In the genomic region with DNA sequence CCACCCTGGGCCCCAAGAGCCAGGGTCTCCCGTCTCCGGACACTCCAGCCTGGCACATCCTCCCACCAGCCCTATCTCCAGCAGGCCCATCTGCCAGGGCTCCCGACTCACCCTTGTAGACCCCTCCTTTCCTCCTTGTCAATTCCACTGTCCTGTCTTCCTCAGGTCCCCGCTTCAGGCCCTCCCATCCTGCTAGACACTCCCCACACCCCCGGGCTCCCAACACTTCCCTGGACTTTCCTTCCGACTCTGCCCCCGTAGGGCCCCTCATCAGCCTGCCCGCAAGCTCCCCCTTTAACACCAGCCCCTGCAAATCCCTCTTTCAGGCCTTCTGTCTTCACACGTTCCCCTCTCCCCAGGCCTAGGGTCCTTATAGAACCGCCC, we compare ENCODE assay signal across 6 cellular contexts. TPM values are rescaled to one million over a fixed set of nuclear protein-coding genes. Genes with fewer than 3 reads are reported as not detected.
DNase-seq lines count a peak whose midpoint lies in the region; ATAC-seq, FAIRE-seq and TF ChIP-seq lines count a peak whose summit lies in the region.

No MANE protein-coding gene starts in this region.

- no peak overlapping the region for H2AFZ ChIP-seq in trophoblast cell (ENCODE audit: insufficient read depth, low read length, poor library complexity)

- H3K4me3 Mint-ChIP-seq in HFFc6 (peak overlapping the region; percentile 94), MCF 10A (ENCODE audit: unreplicated experiment) (peak overlapping the region; percentile 80)

- no peak overlapping the region for H2BK5ac ChIP-seq in trophoblast cell (ENCODE audit: low read depth, low read length, poor library complexity)

- H3K4me1 ChIP-seq in trophoblast cell (ENCODE audit: control insufficient read depth in 1 of 2, insufficient read depth in 2 of 2, low read length in 2 of 2) (peaks cover 2 to 15% of the 10 kb centered on the region in 2 experiments), body of pancreas (peaks cover 8% of the 10 kb centered on the region)

- H3K4me1 Mint-ChIP-seq in HFFc6 (ENCODE audit: low read depth) (peaks cover 7% of the 10 kb centered on the region), MCF 10A (ENCODE audit: insufficient read depth, unreplicated experiment) (peaks cover 10% of the 10 kb centered on the region)

- H3K27me3 ChIP-seq in trophoblast cell (ENCODE audit: insufficient read depth, low read length): no peaks in the 10 kb centered on the region
- no peaks in the 10 kb centered on the region for H3K27me3 ChIP-seq in body of pancreas

- H3K36me3 Mint-ChIP-seq in HFFc6 (ENCODE audit: low read depth) (peaks cover 13% of the 10 kb centered on the region; the same call in 1 of the 2 replicates), MCF 10A (ENCODE audit: insufficient read depth, unreplicated experiment) (peaks cover 18% of the 10 kb centered on the region)

- H3K27ac Mint-ChIP-seq in HFFc6: peak overlapping the region; percentile 69
- H3K27ac Mint-ChIP-seq in MCF 10A (ENCODE audit: low read depth, unreplicated experiment): peak overlapping the region; percentile 57

- no peak overlapping the region for H2BK120ac ChIP-seq in trophoblast cell (ENCODE audit: insufficient read depth, low read length, poor library complexity)

- no peak overlapping the region for H3K14ac ChIP-seq in trophoblast cell (ENCODE audit: low read length)

- ATAC-seq in body of pancreas: no peak
- no peak for ATAC-seq in GM19395 (IDR thresholded peaks at IDR 0.05; ENCODE audit: unreplicated experiment)

- peaks cover 2% of the 10 kb centered on the region for H3K79me2 ChIP-seq in trophoblast cell (ENCODE audit: control insufficient read depth, insufficient read depth, low read length, poor library complexity)

- TF ChIP-seq POLR2A in H54 (IDR thresholded peaks at IDR 0.05; ENCODE audit: low read depth, low read length): no peak
- TF ChIP-seq POLR2A in body of pancreas (IDR thresholded peaks at IDR 0.05): no peak

- TF ChIP-seq CTCF in HFFc6 (IDR thresholded peaks at IDR 0.05): no peak
- TF ChIP-seq CTCF in MCF 10A (IDR thresholded peaks at IDR 0.05; ENCODE audit: unreplicated experiment): no peak
- TF ChIP-seq CTCF in body of pancreas (IDR thresholded peaks at IDR 0.05): no peak

- H3K23ac ChIP-seq in trophoblast cell (ENCODE audit: low read length): no peak overlapping the region

- intact Hi-C loops in MCF 10A (cut with micrococcal nuclease): no loop called here
- intact Hi-C loops in body of pancreas (cut with DNase I): no loop called here

- CTCF ChIA-PET in MCF 10A (lab: Yijun Ruan, JAX): interaction anchor here (0.7 kb wide), 1 partner anchor 176 kb away, joined by 3 read pairs; no protein-coding TSS in a partner anchor

- no peak overlapping the region for H3K9ac ChIP-seq in trophoblast cell (ENCODE audit: low read length)

- no peak overlapping the region for H2AK5ac ChIP-seq in trophoblast cell (ENCODE audit: low read length)

- H3K18ac ChIP-seq in trophoblast cell (ENCODE audit: low read length): no peak overlapping the region

- H3K36me3 ChIP-seq in trophoblast cell (ENCODE audit: control insufficient read depth in 1 of 2, insufficient read depth in 2 of 2, low read length in 2 of 2) (peaks cover 30 to 40% of the 10 kb centered on the region in 2 experiments), body of pancreas (replicated peaks in 1 of 2; ENCODE audit: insufficient read depth in 1 of 2, low read depth in 2 of 2) (peaks cover 0 to 1% of the 10 kb centered on the region in 2 donors)

- peaks cover 5% of the 10 kb centered on the region for H3K79me1 ChIP-seq in trophoblast cell (ENCODE audit: low read length)

- FAIRE-seq in H54 (lab: Jason Lieb, UNC): no peak

- H4K8ac ChIP-seq in trophoblast cell (ENCODE audit: low read depth, low read length): no peak overlapping the region

- H4K91ac ChIP-seq in trophoblast cell (ENCODE audit: low read depth, low read length): no peak overlapping the region

- H3K27ac ChIP-seq in trophoblast cell (ENCODE audit: low read depth, low read length) (no peak overlapping the region), body of pancreas (no peak overlapping the region)

- BruUV-seq in MCF 10A (replicated peaks; lab: Mats Ljungman, UMichigan): no TSS peak

- H3K4me2 ChIP-seq in trophoblast cell (ENCODE audit: low read length): peak overlapping the region; percentile 83

- no peaks in the 10 kb centered on the region for H3K9me3 ChIP-seq in trophoblast cell (ENCODE audit: insufficient read depth, low read depth, low read length)
- no peaks in the 10 kb centered on the region for H3K9me3 ChIP-seq in body of pancreas

- no peak overlapping the region for H2BK12ac ChIP-seq in trophoblast cell (ENCODE audit: low read length)

- no peak overlapping the region for H4K12ac ChIP-seq in trophoblast cell (ENCODE audit: low read depth, low read length)

- H3K9me3 Mint-ChIP-seq in HFFc6 (no peaks in the 10 kb centered on the region), MCF 10A (ENCODE audit: unreplicated experiment) (no peaks in the 10 kb centered on the region)

- POLR2A ChIA-PET in MCF 10A (lab: Yijun Ruan, JAX): interaction anchor here (0.6 kb wide), 1 partner anchor 69 kb away, joined by 3 read pairs; no protein-coding TSS in a partner anchor

- no CpG with 5 or more reads among the region's 10 CpGs for WGBS in trophoblast cell (ENCODE audit: extremely low coverage, insufficient coverage, insufficient read length)
- WGBS in body of pancreas, 2 donors: 57 to 60% methylated on average over 6 to 7 of the region's 10 CpGs

- no peak for DNase-seq in HFFc6
- DNase-seq in MCF 10A (ENCODE audit: unreplicated experiment): no peak
- no peak for DNase-seq in trophoblast cell
- DNase-seq in H54 (ENCODE audit: insufficient read length, low spot score): no peak
- DNase-seq in body of pancreas: no peak

- H3K4ac ChIP-seq in trophoblast cell (ENCODE audit: low read depth, low read length): no peak overlapping the region

- H3K4me3 ChIP-seq in trophoblast cell (ENCODE audit: low read depth, low read length): no peak overlapping the region
- H3K4me3 ChIP-seq in body of pancreas: no peak overlapping the region

- peaks cover 6% of the 10 kb centered on the region for H3K27me3 Mint-ChIP-seq in HFFc6 (ENCODE audit: insufficient read depth)
- H3K27me3 Mint-ChIP-seq in MCF 10A (ENCODE audit: insufficient read depth, unreplicated experiment): no peaks in the 10 kb centered on the region

RNA-seq across cellular contexts. Expression of gene PRAF2, which starts 1.1 kb away (rescaled TPM):
- total RNA-seq in HFFc6 (2021; fragmentation: NEBNext Ultra II Directional; extraction: Animal tissue kit (Norgen Biotek cat#: 25700)): 100 to 1,000 TPM in 1 of 6 experiments, 10 to 100 TPM in 5; 68.0 to 100 (median 76.7) TPM
- total RNA-seq in MCF 10A (2022): 32.1 and 34.5 TPM in 2 replicates
- polyA plus RNA-seq in trophoblast cell (2013): 45.4 and 45.7 TPM in 2 replicates
- total RNA-seq in body of pancreas: 10 to 100 TPM in 1 of 2 donors, 1 to 10 TPM in 1; 5.4 to 10.9 TPM

RNA-seq across cellular contexts. Expression of gene WDR45, which starts 7.0 kb away (rescaled TPM):
- total RNA-seq in HFFc6 (2021; fragmentation: NEBNext Ultra II Directional; extraction: Animal tissue kit (Norgen Biotek cat#: 25700)): 10 to 100 TPM; 37.4 to 46.6 (median 41.0) TPM
- 93.0 and 96.9 TPM in 2 replicates for total RNA-seq in MCF 10A (2022)
- polyA plus RNA-seq in trophoblast cell (2013): 39.0 and 40.1 TPM in 2 replicates
- total RNA-seq in body of pancreas: 10 to 100 TPM; 59.4 to 77.1 TPM

RNA-seq across cellular contexts. Expression of gene CCDC120, which starts 13.9 kb away (rescaled TPM):
- total RNA-seq in HFFc6 (2021; fragmentation: NEBNext Ultra II Directional; extraction: Animal tissue kit (Norgen Biotek cat#: 25700)): under 1 TPM in 4 of 6 experiments, not detected in 2; 0.05 to 0.62 (median 0.24) TPM
- 10.3 and 14.4 TPM in 2 replicates for total RNA-seq in MCF 10A (2022)
- polyA plus RNA-seq in trophoblast cell (2013): 15.3 and 15.8 TPM in 2 replicates
- total RNA-seq in body of pancreas: 10 to 100 TPM in 1 of 2 donors, 1 to 10 TPM in 1; 6.5 to 13.8 TPM

RNA-seq across cellular contexts. Expression of gene TFE3, which starts 29.5 kb away (rescaled TPM):
- total RNA-seq in HFFc6 (2021; fragmentation: NEBNext Ultra II Directional; extraction: Animal tissue kit (Norgen Biotek cat#: 25700)): 10 to 100 TPM; 76.6 to 89.1 (median 83.9) TPM
- total RNA-seq in MCF 10A (2022) (45.3 and 71.7 TPM in 2 replicates), body of pancreas (10 to 100 TPM; 24.9 to 71.9 TPM)
- polyA plus RNA-seq in trophoblast cell (2013): 25.5 and 26.5 TPM in 2 replicates

RNA-seq across cellular contexts. Expression of gene GPKOW, which starts 50.8 kb away (rescaled TPM):
- total RNA-seq in HFFc6 (2021; fragmentation: NEBNext Ultra II Directional; extraction: Animal tissue kit (Norgen Biotek cat#: 25700)): 10 to 100 TPM; 20.6 to 27.0 (median 23.7) TPM
- total RNA-seq in MCF 10A (2022) (22.0 and 24.4 TPM in 2 replicates), body of pancreas (10 to 100 TPM; 12.9 to 15.3 TPM)
- 17.4 and 17.7 TPM in 2 replicates for polyA plus RNA-seq in trophoblast cell (2013)
